In the genomic region with DNA sequence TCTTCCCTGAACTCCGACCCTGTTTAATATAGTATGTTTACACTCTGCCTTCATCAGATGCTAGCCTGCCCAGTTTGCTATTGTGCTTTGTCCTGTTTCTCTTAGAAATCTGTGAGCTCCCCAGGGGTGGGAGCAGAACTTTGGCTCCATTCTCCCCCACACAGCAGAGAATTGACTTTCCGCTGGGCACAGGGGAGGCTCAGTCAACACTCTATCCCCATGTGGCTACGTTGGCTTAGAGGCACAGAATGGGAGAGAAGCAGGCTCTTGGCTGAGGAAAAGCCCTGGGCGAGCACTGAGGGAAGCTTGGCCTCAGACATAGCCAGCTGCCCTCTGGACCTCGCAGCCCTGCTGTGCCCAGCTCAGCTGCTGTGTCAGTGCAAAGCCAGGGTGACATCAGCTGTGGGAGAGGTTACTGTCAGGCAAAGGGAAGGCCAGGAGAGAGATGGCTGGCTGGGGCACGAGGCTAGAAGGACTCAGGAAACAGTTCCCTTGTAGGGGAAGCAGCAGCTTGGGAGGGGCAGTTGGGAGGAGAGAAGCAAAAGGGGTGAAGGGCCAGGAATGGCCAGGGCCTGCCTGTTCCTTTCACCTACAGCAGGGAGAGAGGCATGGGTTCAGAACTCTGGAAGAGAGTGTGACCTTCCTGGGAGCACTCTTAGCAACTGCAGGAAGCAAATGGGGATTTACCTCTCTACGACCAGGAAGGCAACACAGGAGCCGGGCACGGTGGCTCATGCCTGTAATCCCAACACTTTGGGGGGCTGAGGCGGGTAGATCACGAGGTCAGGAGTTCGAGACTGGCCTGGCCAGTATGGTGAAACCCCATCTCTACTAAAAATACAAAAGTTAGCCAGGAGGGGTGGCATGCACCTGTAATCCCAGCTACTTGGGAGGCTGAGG, we compare ENCODE assay signal across 9 cellular contexts. TPM values are rescaled to one million over a fixed set of nuclear protein-coding genes. Genes with fewer than 3 reads are reported as not detected.
A peak's percentile ranks its signal among the peaks of the same experiment; 100 is the strongest.
DNase-seq lines count a peak whose midpoint lies in the region; ATAC-seq, FAIRE-seq and TF ChIP-seq lines count a peak whose summit lies in the region.
"Had no signal": no experiment of that assay in that cellular context is flagged by ENCODE, and none has a peak within 500 bp of the region (broad histone marks: within the 10 kb centered on the region; RNA-seq: fewer than 3 reads in every experiment).

No MANE protein-coding gene starts in this region.

- DNase-seq in NCI-H146 treated with DMSO at 0.1 percent for 48 hours (lab: John Stamatoyannopoulos, UW; ENCODE audit: unreplicated experiment) (peak; percentile 48), K562 (ENCODE audit: extremely low read depth in 1 of 4, low spot score in 3 of 4) (no peak), smooth muscle cell of the brain vasculature (ENCODE audit: low read depth, low spot score) (peak; percentile 73), colonic mucosa (no peak), GM03348 (ENCODE audit: low spot score) (no peak)
- DNase-seq in activated CD4-positive, alpha-beta T cell treated with anti-CD3 and anti-CD28 coated beads for 4 hours = no peak

- no peak overlapping the region for H3K4me2 ChIP-seq in K562 (ENCODE audit: insufficient read depth, low read length)

- H3K27ac ChIP-seq in K562 (ENCODE audit: extremely low read depth, low read depth, low read length) (no peak overlapping the region), liver (ENCODE audit: low read depth in 1 of 2, low read length in 2 of 2) (peak overlapping the region; percentile 94 to 97), colonic mucosa (no peak overlapping the region)

- 63% methylated on average over 9 of the region's 12 CpGs for WGBS in K562 (ENCODE audit: insufficient coverage, low coverage, missing lambda C conversion rate)
- 28% methylated on average over 12 of the region's 12 CpGs for WGBS in liver

- H3K27me3 ChIP-seq in K562 (ENCODE audit: control insufficient read depth in 2 of 2, insufficient read depth in 2 of 2, low read length in 2 of 2) (no peaks in the 10 kb centered on the region), liver (ENCODE audit: control insufficient read depth in 4 of 4, insufficient read depth in 4 of 4, low read length in 3 of 4) (no peaks in the 10 kb centered on the region), colonic mucosa (no peaks in the 10 kb centered on the region)

- peaks cover 10% of the 10 kb centered on the region for H3K79me2 ChIP-seq in K562 (ENCODE audit: control insufficient read depth, insufficient read depth, low read length)

- TF ChIP-seq EP300 in K562 (IDR thresholded peaks at IDR 0.05; ENCODE audit: low read length) = no peak

- intact Hi-C loops in K562 (cut with micrococcal nuclease) (loop anchor here (10.0 kb wide), 1 partner anchor 534 kb away; no protein-coding TSS in a partner anchor), colonic mucosa (cut with DNase I) (loop anchor here (5.0 kb wide), 1 partner anchor 176 kb away; a partner anchor contains a TSS)

- BruUV-seq in K562 (replicated peaks; lab: Mats Ljungman, UMichigan) = no TSS peak

- FAIRE-seq in K562 (lab: Jason Lieb, UNC) = no peak
- FAIRE-seq: bronchial epithelial cell had no signal

- H3K9me1 ChIP-seq in K562 (ENCODE audit: control insufficient read depth, insufficient read depth, low read length) = no peaks in the 10 kb centered on the region

- peaks cover 6 to 20% of the 10 kb centered on the region in 2 experiments; a peak in 4 of 5 replicates for H3K4me1 ChIP-seq in K562 (replicated peaks in 1 of 2; ENCODE audit: control insufficient read depth in 2 of 2, insufficient read depth in 2 of 2, low read length in 2 of 2)
- peaks cover 13 to 49% (median 27%) of the 10 kb centered on the region in 4 donors for H3K4me1 ChIP-seq in liver (ENCODE audit: control insufficient read depth in 4 of 4, insufficient read depth in 4 of 4, low read length in 3 of 4)
- H3K4me1 ChIP-seq in colonic mucosa = no peaks in the 10 kb centered on the region

- in situ Hi-C loops in K562 (cut with MboI) = loop anchor here (5.0 to 25.0 kb wide), 3 partner anchors 91 to 546 kb away; no protein-coding TSS in a partner anchor

- TF ChIP-seq RAD21 in K562 (CRISPR knock-in tag; conservative IDR thresholded peaks at IDR 0.05 in 1 of 2, IDR thresholded peaks at IDR 0.05 in 1 of 2) (no peak), liver (IDR thresholded peaks at IDR 0.05) (peak; percentile 43 to 77)

- no peak for TF ChIP-seq POLR2A in K562 (conservative IDR thresholded peaks at IDR 0.05)

- TF ChIP-seq CTCF in K562 (IDR thresholded peaks at IDR 0.05 in 2 of 3, conservative IDR thresholded peaks at IDR 0.05 in 1 of 3; ENCODE audit: insufficient read depth in 2 of 3, low read depth in 1 of 3, low read length in 3 of 3) (no peak), liver (IDR thresholded peaks at IDR 0.05; ENCODE audit: low read depth, low read length, missing input control) (no peak), colonic mucosa (IDR thresholded peaks at IDR 0.05) (no peak)

- H3K9ac ChIP-seq in K562 (ENCODE audit: insufficient read depth in 1 of 2, low read depth in 2 of 2, low read length in 2 of 2) = peak overlapping the region in 1 of 2 experiments; percentile 68; a peak in 2 of 4 replicates
- H3K9ac ChIP-seq in liver (ENCODE audit: low read depth in 1 of 2, low read length in 2 of 2) = peak overlapping the region; percentile 35 to 78
- peak overlapping the region in 1 of 2 donors; percentile 29 for H3K9ac ChIP-seq in colonic mucosa (ENCODE audit: low read depth in 2 of 2, low read length in 2 of 2)

- ATAC-seq in K562 (no peak), HG02840 (IDR thresholded peaks at IDR 0.05; ENCODE audit: low FRiP score, unreplicated experiment) (no peak)

- CTCF ChIA-PET in K562 (lab: Yijun Ruan, JAX; ENCODE audit: low intra/inter-chr PET ratio) = interaction anchor here (0.7 to 6.2 kb wide), 3 partner anchors 92 to 221 kb away, joined by 3 to 89 read pairs (median 44); no protein-coding TSS in a partner anchor

- H3K36me3 ChIP-seq in K562 (ENCODE audit: control insufficient read depth, insufficient read depth, low read length) = no peaks in the 10 kb centered on the region
- no peaks in the 10 kb centered on the region for H3K36me3 ChIP-seq in liver (ENCODE audit: control insufficient read depth in 4 of 4, insufficient read depth in 3 of 4, low read depth in 1 of 4, low read length in 3 of 4)
- H3K36me3 ChIP-seq in colonic mucosa = no peaks in the 10 kb centered on the region

- H3K4me3 ChIP-seq in K562 = no peak overlapping the region
- H3K4me3 ChIP-seq in liver (ENCODE audit: low read depth in 1 of 3, low read length in 3 of 3) = no peak overlapping the region
- no peak overlapping the region for H3K4me3 ChIP-seq in colonic mucosa

- POLR2A ChIA-PET in K562 (lab: Yijun Ruan, JAX) = interaction anchor here (0.6 kb wide), 1 partner anchor 32 kb away, joined by 3 read pairs; no protein-coding TSS in a partner anchor

- H4K20me1 ChIP-seq in K562 (replicated peaks; ENCODE audit: control insufficient read depth, insufficient read depth, low read length) = no peaks in the 10 kb centered on the region

- 0 out of 2 replicates have a peak overlapping the region, but pooled peaks have one; percentile 24 for H2AFZ ChIP-seq in K562 (ENCODE audit: low read depth, low read length)

- H3K9me3 ChIP-seq in K562 (replicated peaks; ENCODE audit: control insufficient read depth, insufficient read depth, low read depth, low read length) (no peaks in the 10 kb centered on the region), liver (ENCODE audit: control insufficient read depth in 4 of 4, low read length in 3 of 4) (no peaks in the 10 kb centered on the region), colonic mucosa (no peaks in the 10 kb centered on the region)

RNA-seq across cellular contexts. Expression of a gene that starts 5.8 kb away (rescaled TPM):
- 359 and 388 TPM in 2 replicates for total RNA-seq in K562 (2011; cell fraction: chromatin; rRNA removed; ENCODE audit: low replicate concordance)
- 494 and 521 TPM in 2 replicates for total RNA-seq in K562 (2011; cell fraction: nucleolus; rRNA removed)
- total RNA-seq in K562 (2011; cell fraction: nucleoplasm; rRNA removed) = 684 and 892 TPM in 2 replicates
- total RNA-seq in K562 (2014; rRNA removed) = 114 and 153 TPM in 2 replicates
- 156 and 167 TPM in 2 replicates for total RNA-seq in K562 (2014; rRNA removed; fragmentation: Illumina TruSeq; extraction: Trizol)
- total RNA-seq in K562 (2015; rRNA removed; fragmentation: Illumina TruSeq; extraction: Trizol) = 159 and 165 TPM in 2 replicates
- 278 and 287 TPM in 2 replicates for total RNA-seq in K562 (2021)
- polyA plus RNA-seq in K562 (2011; rRNA removed) = 486 and 648 TPM in 2 replicates
- polyA plus RNA-seq in K562 (2011; cell fraction: cytosol; rRNA removed) = 380 and 627 TPM in 2 replicates
- 141 and 221 TPM in 2 replicates for polyA plus RNA-seq in K562 (2011; cell fraction: nucleus; rRNA removed)
- 255 and 256 TPM in 2 replicates for polyA plus RNA-seq in K562 (2012)
- polyA plus RNA-seq in K562 (2014; fragmentation: Illumina TruSeq; extraction: Trizol) = 279 and 309 TPM in 2 replicates
- 100 to 1,000 TPM; 188 to 258 TPM for polyA plus RNA-seq in K562 (2014; fragmentation: Nextera tagmentation; extraction: Ambion mirVana)
- 166 and 184 TPM in 2 replicates for polyA plus RNA-seq in K562 (2014; rRNA removed)
- polyA minus RNA-seq in K562 (2011; rRNA and poly(A)+ RNA removed) = 582 and 700 TPM in 2 replicates
- 320 and 376 TPM in 2 replicates for polyA minus RNA-seq in K562 (2011; cell fraction: cytosol; rRNA and poly(A)+ RNA removed)
- 39.0 and 97.6 TPM in 2 replicates for polyA minus RNA-seq in K562 (2011; cell fraction: nucleus; rRNA and poly(A)+ RNA removed)
- 1,000 to 10,000 TPM in 1 of 2 donors, 100 to 1,000 TPM in 1; 130 to 1,255 TPM for total RNA-seq in liver
- 100 to 1,000 TPM in 1 of 2 donors, 10 to 100 TPM in 1; 43.4 to 338 TPM for polyA plus RNA-seq in liver
- total RNA-seq in colonic mucosa = 100 to 1,000 TPM; 159 to 513 TPM

RNA-seq across cellular contexts. Expression of a gene that starts 11.2 kb away (rescaled TPM):
- not detected in 2 replicates for total RNA-seq in K562 (2011; cell fraction: chromatin; rRNA removed; ENCODE audit: low replicate concordance)
- total RNA-seq in K562 (2011; cell fraction: nucleolus; rRNA removed) = not detected in 2 replicates
- total RNA-seq in K562 (2011; cell fraction: nucleoplasm; rRNA removed) = not detected in 2 replicates
- total RNA-seq in K562 (2014; rRNA removed) = not detected in 2 replicates
- not detected in 2 replicates for total RNA-seq in K562 (2014; rRNA removed; fragmentation: Illumina TruSeq; extraction: Trizol)
- not detected in 2 replicates for total RNA-seq in K562 (2015; rRNA removed; fragmentation: Illumina TruSeq; extraction: Trizol)
- total RNA-seq in K562 (2021) = not detected in 2 replicates
- polyA plus RNA-seq in K562 (2011; rRNA removed) = not detected in 2 replicates
- polyA plus RNA-seq in K562 (2011; cell fraction: cytosol; rRNA removed) = not detected in 2 replicates
- polyA plus RNA-seq in K562 (2011; cell fraction: nucleus; rRNA removed) = 0.04 TPM in 1 of 2 replicates, not detected in the other
- 0.30 TPM in 1 of 2 replicates, not detected in the other for polyA plus RNA-seq in K562 (2012)
- polyA plus RNA-seq in K562 (2014; fragmentation: Illumina TruSeq; extraction: Trizol) = not detected in 2 replicates
- not detected for polyA plus RNA-seq in K562 (2014; fragmentation: Nextera tagmentation; extraction: Ambion mirVana)
- not detected in 2 replicates for polyA plus RNA-seq in K562 (2014; rRNA removed)
- polyA minus RNA-seq in K562 (2011; rRNA and poly(A)+ RNA removed) = not detected in 2 replicates
- not detected in 2 replicates for polyA minus RNA-seq in K562 (2011; cell fraction: cytosol; rRNA and poly(A)+ RNA removed)
- polyA minus RNA-seq in K562 (2011; cell fraction: nucleus; rRNA and poly(A)+ RNA removed) = not detected in 2 replicates
- under 1 TPM; 0.08 to 0.14 TPM for total RNA-seq in liver
- polyA plus RNA-seq in liver = under 1 TPM; 0.06 to 0.15 TPM
- total RNA-seq in colonic mucosa = under 1 TPM; 0.50 to 0.52 TPM
- total RNA-seq: bronchial epithelial cell had no signal

RNA-seq across cellular contexts. Expression of a gene that starts 54.7 kb away (rescaled TPM):
- total RNA-seq in K562 (2011; cell fraction: chromatin; rRNA removed; ENCODE audit: low replicate concordance) = 7.4 and 21.4 TPM in 2 replicates
- 3.2 and 5.5 TPM in 2 replicates for total RNA-seq in K562 (2011; cell fraction: nucleolus; rRNA removed)
- 6.2 and 9.9 TPM in 2 replicates for total RNA-seq in K562 (2011; cell fraction: nucleoplasm; rRNA removed)
- total RNA-seq in K562 (2014; rRNA removed) = 34.7 and 40.1 TPM in 2 replicates
- total RNA-seq in K562 (2014; rRNA removed; fragmentation: Illumina TruSeq; extraction: Trizol) = 38.0 and 43.0 TPM in 2 replicates
- 34.1 and 34.9 TPM in 2 replicates for total RNA-seq in K562 (2015; rRNA removed; fragmentation: Illumina TruSeq; extraction: Trizol)
- 28.7 and 29.5 TPM in 2 replicates for total RNA-seq in K562 (2021)
- 21.8 and 34.8 TPM in 2 replicates for polyA plus RNA-seq in K562 (2011; rRNA removed)
- polyA plus RNA-seq in K562 (2011; cell fraction: cytosol; rRNA removed) = 6.8 and 9.0 TPM in 2 replicates
- 7.8 and 8.8 TPM in 2 replicates for polyA plus RNA-seq in K562 (2011; cell fraction: nucleus; rRNA removed)
- 29.9 and 37.0 TPM in 2 replicates for polyA plus RNA-seq in K562 (2012)
- polyA plus RNA-seq in K562 (2014; fragmentation: Illumina TruSeq; extraction: Trizol) = 30.2 and 31.6 TPM in 2 replicates
- polyA plus RNA-seq in K562 (2014; fragmentation: Nextera tagmentation; extraction: Ambion mirVana) = 10 to 100 TPM; 41.9 to 45.8 TPM
- 40.0 and 41.7 TPM in 2 replicates for polyA plus RNA-seq in K562 (2014; rRNA removed)
- polyA minus RNA-seq in K562 (2011; rRNA and poly(A)+ RNA removed) = 7.4 and 11.9 TPM in 2 replicates
- 4.4 and 7.7 TPM in 2 replicates for polyA minus RNA-seq in K562 (2011; cell fraction: cytosol; rRNA and poly(A)+ RNA removed)
- polyA minus RNA-seq in K562 (2011; cell fraction: nucleus; rRNA and poly(A)+ RNA removed) = 4.3 and 5.2 TPM in 2 replicates
- total RNA-seq in liver = 10 to 100 TPM; 10.7 to 25.5 TPM
- polyA plus RNA-seq in liver = 10 to 100 TPM; 18.9 to 25.2 TPM
- 10 to 100 TPM; 20.6 to 21.5 TPM for total RNA-seq in colonic mucosa

Comparison
In these comparisons a context has a peak if more than half of its experiments do, and no peak if none do; other contexts are left out.
1. DNase-seq: peak in NCI-H146 treated with DMSO at 0.1 percent for 48 hours (single experiment) and smooth muscle cell of the brain vasculature (single experiment); none in K562 (0 of 4), colonic mucosa (single experiment), GM03348 (single experiment) and activated CD4-positive, alpha-beta T cell treated with anti-CD3 and anti-CD28 coated beads for 4 hours (0 of 2).
2. H3K27ac ChIP-seq: peak in liver (2 of 2); none in K562 (single experiment) and colonic mucosa (single experiment).